In genomic region chr22:26372890-26373289, GRCh38 we compare ENCODE assay signal across 25 cellular contexts. TPM values are rescaled to one million over a fixed set of nuclear protein-coding genes. Genes with fewer than 3 reads are reported as not detected.
DNase-seq lines count a peak whose midpoint lies in the region; ATAC-seq, FAIRE-seq and TF ChIP-seq lines count a peak whose summit lies in the region.
"Had no signal": no experiment of that assay in that cellular context is flagged by ENCODE, and none has a peak within 500 bp of the region (broad histone marks: within the 10 kb centered on the region; RNA-seq: fewer than 3 reads in every experiment).

No MANE protein-coding gene starts in this region.

- peaks cover 2% of the 10 kb centered on the region for H3K27me3 Mint-ChIP-seq in neural progenitor cell (ENCODE audit: insufficient read depth, low read depth)

- in situ Hi-C loops in K562 (cut with MboI): no loop called here

- POLR2A ChIA-PET in HEK293 (lab: Yijun Ruan, JAX): no interaction called here
- POLR2A ChIA-PET in K562 (lab: Yijun Ruan, JAX): no interaction called here

- H3K27me3 ChIP-seq in K562 (ENCODE audit: control insufficient read depth in 2 of 2, insufficient read depth in 2 of 2, low read length in 2 of 2) (peaks cover 0 to 15% of the 10 kb centered on the region in 2 experiments; a peak in 3 of 5 replicates), neural progenitor cell (peaks cover 14% of the 10 kb centered on the region)
- H3K27me3 ChIP-seq: BE2C; BLaER1 treated with 17β-estradiol and CSF1 and Interleukin-3, amounts not matched to agents 10 nM and 100 nM had no signal

- H2AFZ ChIP-seq in K562 (ENCODE audit: low read depth, low read length) (no peak overlapping the region), neural progenitor cell (replicated peaks) (no peak overlapping the region)

- no peaks in the 10 kb centered on the region for H3K4me1 ChIP-seq in HEK293 (ENCODE audit: control insufficient read depth, insufficient read depth, low read length)
- H3K4me1 ChIP-seq in K562 (replicated peaks in 1 of 2; ENCODE audit: control insufficient read depth in 2 of 2, insufficient read depth in 2 of 2, low read length in 2 of 2): no peaks in the 10 kb centered on the region
- peaks cover 13% of the 10 kb centered on the region for H3K4me1 ChIP-seq in neural progenitor cell
- H3K4me1 ChIP-seq: A549, BE2C had no signal

- intact Hi-C loops in K562 (cut with micrococcal nuclease): no loop called here

- TF ChIP-seq CTCF in HEK293 (tag by site-specific recombination; IDR thresholded peaks at IDR 0.05) (no peak), K562 (IDR thresholded peaks at IDR 0.05 in 2 of 3, conservative IDR thresholded peaks at IDR 0.05 in 1 of 3; ENCODE audit: insufficient read depth in 2 of 3, low read depth in 1 of 3, low read length in 3 of 3) (no peak), neural progenitor cell (IDR thresholded peaks at IDR 0.05) (no peak)

- H3K36me3 ChIP-seq in HEK293 (ENCODE audit: control insufficient read depth in 2 of 2, insufficient read depth in 1 of 2, low read length in 2 of 2): no peaks in the 10 kb centered on the region
- no peaks in the 10 kb centered on the region for H3K36me3 ChIP-seq in K562 (ENCODE audit: control insufficient read depth, insufficient read depth, low read length)
- no peaks in the 10 kb centered on the region for H3K36me3 ChIP-seq in neural progenitor cell
- H3K36me3 ChIP-seq: BE2C; BLaER1 treated with 17β-estradiol and CSF1 and Interleukin-3, amounts not matched to agents 10 nM and 100 nM had no signal

- no peaks in the 10 kb centered on the region for H3K79me2 ChIP-seq in K562 (ENCODE audit: control insufficient read depth, insufficient read depth, low read length)
- H3K79me2 ChIP-seq in neural progenitor cell (ENCODE audit: low read depth): no peaks in the 10 kb centered on the region

- CTCF ChIA-PET in HEK293 (lab: Yijun Ruan, JAX) (interaction anchor here (0.6 to 17.1 kb wide), 4 partner anchors 8 to 639 kb away, joined by 3 to 226 read pairs (median 10); no protein-coding TSS in a partner anchor), K562 (lab: Yijun Ruan, JAX; ENCODE audit: low intra/inter-chr PET ratio) (no interaction called here)

- BruUV-seq in K562 (replicated peaks; lab: Mats Ljungman, UMichigan): no TSS peak

- H3K27ac ChIP-seq in HEK293 (ENCODE audit: extremely low read depth, low read depth, low read length) (no peak overlapping the region), K562 (ENCODE audit: extremely low read depth, low read depth, low read length) (no peak overlapping the region), neural progenitor cell (no peak overlapping the region)
- H3K27ac ChIP-seq: A549; BLaER1 treated with 17β-estradiol and CSF1 and Interleukin-3, amounts not matched to agents 10 nM and 100 nM had no signal

- no peak for TF ChIP-seq POLR2A in K562 (conservative IDR thresholded peaks at IDR 0.05)

- H3K9me3 Mint-ChIP-seq in neural progenitor cell: no peaks in the 10 kb centered on the region
- H3K9me3 Mint-ChIP-seq: CD14-positive monocyte; CD4-positive, alpha-beta T cell had no signal

- H3K9ac ChIP-seq in K562 (ENCODE audit: insufficient read depth in 1 of 2, low read depth in 2 of 2, low read length in 2 of 2): no peak overlapping the region
- H3K9ac ChIP-seq in neural progenitor cell: no peak overlapping the region
- H3K9ac ChIP-seq: BLaER1 treated with 17β-estradiol and CSF1 and Interleukin-3, amounts not matched to agents 10 nM and 100 nM had no signal

- H3K27ac Mint-ChIP-seq in neural progenitor cell: peak overlapping the region; percentile 13
- H3K27ac Mint-ChIP-seq: CD14-positive monocyte; CD4-positive, alpha-beta T cell; CD8-positive, alpha-beta memory T cell had no signal

- no peak for ATAC-seq in K562

- H3K4me3 Mint-ChIP-seq in neural progenitor cell: no peak overlapping the region
- H3K4me3 Mint-ChIP-seq: CD14-positive monocyte; CD4-positive, alpha-beta T cell; CD8-positive, alpha-beta memory T cell had no signal

- no peak overlapping the region for H3K4me2 ChIP-seq in K562 (ENCODE audit: insufficient read depth, low read length)
- H3K4me2 ChIP-seq in neural progenitor cell: no peak overlapping the region
- H3K4me2 ChIP-seq: A549; BLaER1 treated with 17β-estradiol and CSF1 and Interleukin-3, amounts not matched to agents 10 nM and 100 nM had no signal

- WGBS in K562 (ENCODE audit: insufficient coverage, low coverage, missing lambda C conversion rate): 32% methylated on average over 4 of the region's 4 CpGs

- H3K9me3 ChIP-seq in HEK293 (ENCODE audit: control insufficient read depth, insufficient read depth, low read depth, low read length): no peaks in the 10 kb centered on the region
- no peaks in the 10 kb centered on the region for H3K9me3 ChIP-seq in K562 (replicated peaks; ENCODE audit: control insufficient read depth, insufficient read depth, low read depth, low read length)
- H3K9me3 ChIP-seq in neural progenitor cell (ENCODE audit: low read depth): no peaks in the 10 kb centered on the region
- H3K9me3 ChIP-seq: A549; BE2C; BLaER1 treated with 17β-estradiol and CSF1 and Interleukin-3, amounts not matched to agents 10 nM and 100 nM had no signal

- H3K4me3 ChIP-seq in HEK293 (ENCODE audit: low read depth, low read length) (no peak overlapping the region), K562 (no peak overlapping the region), neural progenitor cell (no peak overlapping the region)
- H3K4me3 ChIP-seq: A549; BLaER1 treated with 17β-estradiol and CSF1 and Interleukin-3, amounts not matched to agents 10 nM and 100 nM had no signal

- DNase-seq in K562 (ENCODE audit: extremely low read depth in 1 of 4, low spot score in 3 of 4): no peak
- DNase-seq in neural progenitor cell (ENCODE audit: low spot score): no peak
- DNase-seq in pons (ENCODE audit: low spot score): no peak
- DNase-seq in activated CD4-positive, alpha-beta T cell treated with anti-CD3 and anti-CD28 coated beads, Interleukin-2, amount 50 U/mL, for 1 hour: no peak
- no peak for DNase-seq in NCI-H1436 (lab: John Stamatoyannopoulos, UW)
- DNase-seq in nucleus accumbens (lab: John Stamatoyannopoulos, UW): no peak
- DNase-seq: 8988T; ACHN; AML-193; BE2C; CD4-positive, alpha-beta T cell; CD8-positive, alpha-beta memory T cell; DMS 273 treated with DMSO at 0.1 percent for 48 hours; DMS79; GF-D8; GOT3; H7; HCEC 1CT had no signal

- H3F3A ChIP-seq in neural progenitor cell (ENCODE audit: low read depth): peaks cover 5% of the 10 kb centered on the region

- no peaks in the 10 kb centered on the region for H3K36me3 Mint-ChIP-seq in neural progenitor cell
- H3K36me3 Mint-ChIP-seq: CD14-positive monocyte; CD8-positive, alpha-beta memory T cell had no signal

- FAIRE-seq in K562 (lab: Jason Lieb, UNC): no peak
- FAIRE-seq: A549, D721Med, GM12891, GM18507 had no signal

- H3K4me1 Mint-ChIP-seq in neural progenitor cell: peaks cover 55% of the 10 kb centered on the region

- TF ChIP-seq RAD21 in K562 (CRISPR knock-in tag; conservative IDR thresholded peaks at IDR 0.05 in 1 of 2, IDR thresholded peaks at IDR 0.05 in 1 of 2): no peak

- H4K20me1 ChIP-seq in K562 (replicated peaks; ENCODE audit: control insufficient read depth, insufficient read depth, low read length) (no peaks in the 10 kb centered on the region; the same call in 1 of the 2 replicates), neural progenitor cell (ENCODE audit: low read depth) (no peaks in the 10 kb centered on the region)
- H4K20me1 ChIP-seq: BLaER1 treated with 17β-estradiol and CSF1 and Interleukin-3, amounts not matched to agents 10 nM and 100 nM had no signal

- no peak for TF ChIP-seq EP300 in K562 (IDR thresholded peaks at IDR 0.05; ENCODE audit: low read length)

- no peaks in the 10 kb centered on the region for H3K9me1 ChIP-seq in K562 (ENCODE audit: control insufficient read depth, insufficient read depth, low read length)

TF ChIP-seq in K562, 482 proteins besides CTCF, POLR2A, EP300 and RAD21 (continues in another document):
- TF ChIP-seq ZBTB9 (CRISPR knock-in tag; IDR thresholded peaks at IDR 0.05): no peak
- no peak for TF ChIP-seq JUNB (CRISPR knock-in tag; conservative IDR thresholded peaks at IDR 0.05)
- TF ChIP-seq XRCC3 (IDR thresholded peaks at IDR 0.05): no peak
- 0 out of 4 replicates have a peak, but pooled peaks of 1 of the 2 experiments have one; percentile 21 for TF ChIP-seq RCOR1 (IDR thresholded peaks at IDR 0.05; ENCODE audit: borderline replicate concordance in 1 of 2, low read depth in 2 of 2, low read length in 2 of 2)
- TF ChIP-seq BCOR (IDR thresholded peaks at IDR 0.05): peak; percentile 55; the same call in 1 of the 2 replicates
- TF ChIP-seq RBM25 (IDR thresholded peaks at IDR 0.05; ENCODE audit: low read depth, low read length, severe bottlenecking): peak; percentile 85
- TF ChIP-seq NR2C1 (IDR thresholded peaks at IDR 0.05): no peak
- no peak for TF ChIP-seq NR2C1 (tag; IDR thresholded peaks at IDR 0.05)

RNA-seq across cellular contexts. Expression of gene ASPHD2, which starts 56.2 kb away (rescaled TPM):
- total RNA-seq in K562 (2011; cell fraction: chromatin; rRNA removed; ENCODE audit: low replicate concordance): 0.42 and 0.53 TPM in 2 replicates
- total RNA-seq in K562 (2011; cell fraction: nucleolus; rRNA removed): 0.39 and 0.67 TPM in 2 replicates
- 0.37 and 0.53 TPM in 2 replicates for total RNA-seq in K562 (2011; cell fraction: nucleoplasm; rRNA removed)
- total RNA-seq in K562 (2014; rRNA removed) (0.18 and 0.82 TPM in 2 replicates), K562 (2014; rRNA removed; fragmentation: Illumina TruSeq; extraction: Trizol) (0.22 and 0.29 TPM in 2 replicates), K562 (2015; rRNA removed; fragmentation: Illumina TruSeq; extraction: Trizol) (0.38 and 0.40 TPM in 2 replicates), K562 (2021) (0.58 and 0.64 TPM in 2 replicates), neural progenitor cell (ENCODE audit: low replicate concordance) (9.3 and 12.7 TPM in 2 replicates)
- polyA plus RNA-seq in K562 (2011; rRNA removed) (0.46 and 0.62 TPM in 2 replicates), K562 (2014; fragmentation: Illumina TruSeq; extraction: Trizol) (0.36 and 0.46 TPM in 2 replicates), K562 (2014; fragmentation: Nextera tagmentation; extraction: Ambion mirVana) (under 1 TPM; 0.20 to 0.36 TPM), K562 (2014; rRNA removed) (0.32 and 0.46 TPM in 2 replicates)
- polyA plus RNA-seq in K562 (2011; cell fraction: cytosol; rRNA removed): 0.66 and 0.69 TPM in 2 replicates
- polyA plus RNA-seq in K562 (2011; cell fraction: nucleus; rRNA removed): 0.41 and 0.52 TPM in 2 replicates
- 0.47 and 0.66 TPM in 2 replicates for polyA plus RNA-seq in K562 (2012)
- polyA minus RNA-seq in K562 (2011; rRNA and poly(A)+ RNA removed): 0.56 and 0.66 TPM in 2 replicates
- 0.86 and 1.0 TPM in 2 replicates for polyA minus RNA-seq in K562 (2011; cell fraction: cytosol; rRNA and poly(A)+ RNA removed)
- polyA minus RNA-seq in K562 (2011; cell fraction: nucleus; rRNA and poly(A)+ RNA removed): 0.27 and 0.78 TPM in 2 replicates
